14 cellular contexts compared by ENCODE assay signal in the genomic region with DNA sequence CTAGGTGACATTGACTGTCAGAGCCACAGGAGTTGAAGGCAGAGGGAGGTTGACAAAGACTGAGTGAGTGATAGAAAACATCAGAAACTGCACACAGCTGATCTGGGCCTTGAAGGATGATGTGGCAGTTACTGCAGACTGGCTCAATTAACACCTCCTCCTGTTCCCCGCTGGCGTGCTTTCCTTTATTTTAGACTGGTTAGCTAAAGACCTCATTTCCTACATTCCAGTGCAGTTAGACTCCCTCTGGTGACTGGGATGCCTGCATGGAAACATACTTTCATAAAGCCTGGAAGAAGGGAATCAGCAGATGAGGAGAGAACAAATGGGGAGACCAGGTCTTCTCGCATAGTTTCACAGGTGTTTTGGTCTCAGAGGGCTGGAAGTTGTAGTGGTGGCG. TPM values are rescaled to one million over a fixed set of nuclear protein-coding genes. Genes with fewer than 3 reads are reported as not detected.
A peak's percentile ranks its signal among the peaks of the same experiment; 100 is the strongest.
DNase-seq lines count a peak whose midpoint lies in the region; ATAC-seq and TF ChIP-seq lines count a peak whose summit lies in the region.
"Had no signal": no experiment of that assay in that cellular context is flagged by ENCODE, and none has a peak within 500 bp of the region (broad histone marks: within the 10 kb centered on the region; RNA-seq: fewer than 3 reads in every experiment).

No MANE protein-coding gene starts in this region.

- ATAC-seq in GM23338: no peak
- ATAC-seq: A549, HCT116 had no signal

- H3K36me3 Mint-ChIP-seq in GM23338 (ENCODE audit: low read depth): peaks cover 32% of the 10 kb centered on the region

- H3K4me1 Mint-ChIP-seq in GM23338: peaks cover 3% of the 10 kb centered on the region; the same call in 2 of the 3 replicates
- H3K4me1 Mint-ChIP-seq: IgD-negative memory B cell had no signal

- no peaks in the 10 kb centered on the region for H3K27me3 Mint-ChIP-seq in GM23338 (ENCODE audit: insufficient read depth, low read depth, poor library complexity)
- H3K27me3 Mint-ChIP-seq: CD8-positive, alpha-beta memory T cell; IgD-negative memory B cell had no signal

- H3K27me3 ChIP-seq in GM23338 (ENCODE audit: insufficient read depth): no peaks in the 10 kb centered on the region
- H3K27me3 ChIP-seq: BLaER1 had no signal

- no peaks in the 10 kb centered on the region for H3F3A ChIP-seq in GM23338 (replicated peaks; ENCODE audit: low read depth)

- DNase-seq in GM23338 (ENCODE audit: low spot score) (peak; percentile 8), astrocyte of the hippocampus (ENCODE audit: low read depth, low spot score) (peak; percentile 17), islet precursor cell (peak; percentile 54), putamen (ENCODE audit: low spot score) (peak; percentile 8), OCI-M2 (lab: John Stamatoyannopoulos, UW; ENCODE audit: unreplicated experiment) (no peak), coronary artery (ENCODE audit: low spot score) (no peak), SW480 (ENCODE audit: low spot score) (no peak)
- DNase-seq: Caco-2; CD8-positive, alpha-beta memory T cell; DND-41 had no signal

- peaks cover 13% of the 10 kb centered on the region for H4K20me1 ChIP-seq in GM23338 (replicated peaks; ENCODE audit: insufficient read depth)
- H4K20me1 ChIP-seq: BLaER1 had no signal

- no peak overlapping the region for H3K27ac Mint-ChIP-seq in GM23338
- H3K27ac Mint-ChIP-seq: IgD-negative memory B cell had no signal

- H3K4me2 ChIP-seq in GM23338: no peak overlapping the region
- H3K4me2 ChIP-seq: A549, BLaER1 had no signal

- H3K9me3 Mint-ChIP-seq in GM23338: no peaks in the 10 kb centered on the region
- H3K9me3 Mint-ChIP-seq: CD8-positive, alpha-beta memory T cell; IgD-negative memory B cell had no signal

- 0 out of 2 replicates have a peak, but pooled peaks cover 12% of the 10 kb centered on the region for H3K36me3 ChIP-seq in GM23338 (ENCODE audit: insufficient read depth)

- H3K79me2 ChIP-seq in GM23338 (replicated peaks; ENCODE audit: insufficient read depth): peaks cover 19% of the 10 kb centered on the region

- H3K27ac ChIP-seq in GM23338 (ENCODE audit: low read depth) (no peak overlapping the region), coronary artery (no peak overlapping the region)
- H3K27ac ChIP-seq: A549, BLaER1 had no signal

- H3K9me2 ChIP-seq in GM23338 (ENCODE audit: insufficient read depth): no peaks in the 10 kb centered on the region

- H3K4me1 ChIP-seq in GM23338 (ENCODE audit: insufficient read depth): no peaks in the 10 kb centered on the region
- H3K4me1 ChIP-seq: A549, Caco-2 had no signal

- no peak overlapping the region for H3K4me3 Mint-ChIP-seq in GM23338
- H3K4me3 Mint-ChIP-seq: CD8-positive, alpha-beta memory T cell; IgD-negative memory B cell had no signal

- TF ChIP-seq CTCF in GM23338 (conservative IDR thresholded peaks at IDR 0.05; ENCODE audit: low read depth in 2 of 2): no peak
- no peak for TF ChIP-seq CTCF in coronary artery (IDR thresholded peaks at IDR 0.05)

- H3K4me3 ChIP-seq in GM23338 (no peak overlapping the region), coronary artery (no peak overlapping the region)
- H3K4me3 ChIP-seq: A549, BLaER1 had no signal

- H2AFZ ChIP-seq in GM23338: no peak overlapping the region

TF ChIP-seq in GM23338, 12 proteins besides CTCF, POLR2A, EP300 and RAD21 (continues in another document):
- no peak for TF ChIP-seq ZNF114 (CRISPR knock-in tag; IDR thresholded peaks at IDR 0.05)
- TF ChIP-seq, protein P1, sequence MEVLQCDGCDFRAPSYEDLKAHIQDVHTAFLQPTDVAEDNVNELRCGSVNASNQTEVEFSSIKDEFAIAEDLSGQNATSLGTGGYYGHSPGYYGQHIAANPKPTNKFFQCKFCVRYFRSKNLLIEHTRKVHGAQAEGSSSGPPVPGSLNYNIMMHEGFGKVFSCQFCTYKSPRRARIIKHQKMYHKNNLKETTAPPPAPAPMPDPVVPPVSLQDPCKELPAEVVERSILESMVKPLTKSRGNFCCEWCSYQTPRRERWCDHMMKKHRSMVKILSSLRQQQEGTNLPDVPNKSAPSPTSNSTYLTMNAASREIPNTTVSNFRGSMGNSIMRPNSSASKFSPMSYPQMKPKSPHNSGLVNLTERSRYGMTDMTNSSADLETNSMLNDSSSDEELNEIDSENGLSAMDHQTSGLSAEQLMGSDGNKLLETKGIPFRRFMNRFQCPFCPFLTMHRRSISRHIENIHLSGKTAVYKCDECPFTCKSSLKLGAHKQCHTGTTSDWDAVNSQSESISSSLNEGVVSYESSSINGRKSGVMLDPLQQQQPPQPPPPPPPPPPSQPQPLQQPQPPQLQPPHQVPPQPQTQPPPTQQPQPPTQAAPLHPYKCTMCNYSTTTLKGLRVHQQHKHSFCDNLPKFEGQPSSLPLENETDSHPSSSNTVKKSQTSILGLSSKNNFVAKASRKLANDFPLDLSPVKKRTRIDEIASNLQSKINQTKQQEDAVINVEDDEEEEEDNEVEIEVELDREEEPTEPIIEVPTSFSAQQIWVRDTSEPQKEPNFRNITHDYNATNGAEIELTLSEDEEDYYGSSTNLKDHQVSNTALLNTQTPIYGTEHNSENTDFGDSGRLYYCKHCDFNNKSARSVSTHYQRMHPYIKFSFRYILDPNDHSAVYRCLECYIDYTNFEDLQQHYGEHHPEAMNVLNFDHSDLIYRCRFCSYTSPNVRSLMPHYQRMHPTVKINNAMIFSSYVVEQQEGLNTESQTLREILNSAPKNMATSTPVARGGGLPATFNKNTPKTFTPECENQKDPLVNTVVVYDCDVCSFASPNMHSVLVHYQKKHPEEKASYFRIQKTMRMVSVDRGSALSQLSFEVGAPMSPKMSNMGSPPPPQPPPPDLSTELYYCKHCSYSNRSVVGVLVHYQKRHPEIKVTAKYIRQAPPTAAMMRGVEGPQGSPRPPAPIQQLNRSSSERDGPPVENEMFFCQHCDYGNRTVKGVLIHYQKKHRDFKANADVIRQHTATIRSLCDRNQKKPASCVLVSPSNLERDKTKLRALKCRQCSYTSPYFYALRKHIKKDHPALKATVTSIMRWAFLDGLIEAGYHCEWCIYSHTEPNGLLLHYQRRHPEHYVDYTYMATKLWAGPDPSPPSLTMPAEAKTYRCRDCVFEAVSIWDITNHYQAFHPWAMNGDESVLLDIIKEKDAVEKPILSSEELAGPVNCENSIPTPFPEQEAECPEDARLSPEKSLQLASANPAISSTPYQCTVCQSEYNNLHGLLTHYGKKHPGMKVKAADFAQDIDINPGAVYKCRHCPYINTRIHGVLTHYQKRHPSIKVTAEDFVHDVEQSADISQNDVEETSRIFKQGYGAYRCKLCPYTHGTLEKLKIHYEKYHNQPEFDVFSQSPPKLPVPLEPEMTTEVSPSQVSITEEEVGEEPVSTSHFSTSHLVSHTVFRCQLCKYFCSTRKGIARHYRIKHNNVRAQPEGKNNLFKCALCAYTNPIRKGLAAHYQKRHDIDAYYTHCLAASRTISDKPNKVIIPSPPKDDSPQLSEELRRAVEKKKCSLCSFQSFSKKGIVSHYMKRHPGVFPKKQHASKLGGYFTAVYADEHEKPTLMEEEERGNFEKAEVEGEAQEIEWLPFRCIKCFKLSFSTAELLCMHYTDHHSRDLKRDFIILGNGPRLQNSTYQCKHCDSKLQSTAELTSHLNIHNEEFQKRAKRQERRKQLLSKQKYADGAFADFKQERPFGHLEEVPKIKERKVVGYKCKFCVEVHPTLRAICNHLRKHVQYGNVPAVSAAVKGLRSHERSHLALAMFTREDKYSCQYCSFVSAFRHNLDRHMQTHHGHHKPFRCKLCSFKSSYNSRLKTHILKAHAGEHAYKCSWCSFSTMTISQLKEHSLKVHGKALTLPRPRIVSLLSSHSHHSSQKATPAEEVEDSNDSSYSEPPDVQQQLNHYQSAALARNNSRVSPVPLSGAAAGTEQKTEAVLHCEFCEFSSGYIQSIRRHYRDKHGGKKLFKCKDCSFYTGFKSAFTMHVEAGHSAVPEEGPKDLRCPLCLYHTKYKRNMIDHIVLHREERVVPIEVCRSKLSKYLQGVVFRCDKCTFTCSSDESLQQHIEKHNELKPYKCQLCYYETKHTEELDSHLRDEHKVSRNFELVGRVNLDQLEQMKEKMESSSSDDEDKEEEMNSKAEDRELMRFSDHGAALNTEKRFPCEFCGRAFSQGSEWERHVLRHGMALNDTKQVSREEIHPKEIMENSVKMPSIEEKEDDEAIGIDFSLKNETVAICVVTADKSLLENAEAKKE (CRISPR knock-in tag; IDR thresholded peaks at IDR 0.05): no peak
- TF ChIP-seq JUNB (IDR thresholded peaks at IDR 0.05; ENCODE audit: unreplicated experiment): no peak
- TF ChIP-seq ZNF331 (CRISPR knock-in tag; IDR thresholded peaks at IDR 0.05; ENCODE audit: low read depth): no peak
- TF ChIP-seq EZH2 (IDR thresholded peaks at IDR 0.05; ENCODE audit: low read depth, unreplicated experiment): no peak
- no peak for TF ChIP-seq STAT1 (IDR thresholded peaks at IDR 0.05; ENCODE audit: unreplicated experiment)
- TF ChIP-seq CREB1 (CRISPR knock-in tag; IDR thresholded peaks at IDR 0.05; ENCODE audit: low read depth): no peak
- TF ChIP-seq NANOG (IDR thresholded peaks at IDR 0.05; ENCODE audit: borderline replicate concordance): no peak
- TF ChIP-seq EZH2phosphoT487 (IDR thresholded peaks at IDR 0.05; ENCODE audit: unreplicated experiment): no peak

RNA-seq across cellular contexts. Expression of a gene that starts 7.1 kb away (rescaled TPM):
- total RNA-seq in GM23338 (2014; rRNA removed; shearing (Covaris generic)): 167 and 173 TPM in 2 replicates
- polyA plus RNA-seq in GM23338 (2016; fragmentation: Nextera tagmentation; extraction: Ambion mirVana): 124 and 136 TPM in 2 replicates

RNA-seq across cellular contexts. Expression of a gene that starts 7.2 kb away (rescaled TPM):
- total RNA-seq in GM23338 (2014; rRNA removed; shearing (Covaris generic)): 8.4 and 8.6 TPM in 2 replicates
- polyA plus RNA-seq in GM23338 (2016; fragmentation: Nextera tagmentation; extraction: Ambion mirVana): 3.1 and 5.2 TPM in 2 replicates

Comparison
In these comparisons a context has a peak if more than half of its experiments do, and no peak if none do; other contexts are left out.
1. DNase-seq: peak in GM23338 (single experiment), astrocyte of the hippocampus (single experiment), islet precursor cell (single experiment) and putamen (single experiment); none in OCI-M2 (single experiment), coronary artery (single experiment) and SW480 (single experiment).